Comparison of ENCODE assay signal across 19 cellular contexts in genomic region chr3:150217691-150218090, GRCh38.
"Had no signal": no experiment of that assay in that cellular context is flagged by ENCODE, and none has a peak within 500 bp of the region (broad histone marks: within the 10 kb centered on the region; RNA-seq: fewer than 3 reads in every experiment).

No MANE protein-coding gene starts in this region.

- H3K4me3 Mint-ChIP-seq: dendritic cell treated with granulocyte-macrophage colony-stimulating factor and Interleukin-4, amounts not matched to agents 40 ng/mL and 50 ng/mL, for 4 days; endodermal cell; naive thymus-derived CD4-positive, alpha-beta T cell; nephron; stimulated activated memory B cell treated with anti-CD40 and anti-IgM and Interleukin-4, amounts not matched to agents 10 μg/mL and 1 μg/mL and 100 μg/mL, for 72 hours; stimulated activated naive CD8-positive, alpha-beta T cell treated with anti-CD3 and anti-CD28 coated beads, Interleukin-15, Interleukin-2, amounts not matched to agents 100 ng/mL and 50 ng/mL, for 24 hours had no signal

- DNase-seq: effector CD8-positive, alpha-beta T cell; endodermal cell; foreskin keratinocyte; heart left ventricle; kidney; left lung; mesenchymal stem cell; midbrain; naive thymus-derived CD4-positive, alpha-beta T cell; nucleus accumbens; right cardiac atrium; spleen; stimulated activated CD4-positive, alpha-beta T cell treated with anti-CD3 and anti-CD28 coated beads, Interleukin-4, amount 100 ng/mL, for 4 hours; upper lobe of left lung had no signal

- ATAC-seq: foreskin keratinocyte; gastroesophageal sphincter; heart left ventricle; left lung; naive thymus-derived CD4-positive, alpha-beta T cell; right cardiac atrium; stimulated activated memory B cell treated with anti-CD40 and anti-IgM and Interleukin-4, amounts not matched to agents 10 μg/mL and 1 μg/mL and 100 μg/mL, for 72 hours had no signal

- H3K9me3 Mint-ChIP-seq: dendritic cell treated with granulocyte-macrophage colony-stimulating factor and Interleukin-4, amounts not matched to agents 40 ng/mL and 50 ng/mL, for 4 days; nephron; stimulated activated naive CD8-positive, alpha-beta T cell treated with anti-CD3 and anti-CD28 coated beads, Interleukin-15, Interleukin-2, amounts not matched to agents 100 ng/mL and 50 ng/mL, for 24 hours had no signal

- H3K27ac Mint-ChIP-seq: dendritic cell treated with granulocyte-macrophage colony-stimulating factor and Interleukin-4, amounts not matched to agents 40 ng/mL and 50 ng/mL, for 4 days; endodermal cell; naive thymus-derived CD4-positive, alpha-beta T cell; stimulated activated memory B cell treated with anti-CD40 and anti-IgM and Interleukin-4, amounts not matched to agents 10 μg/mL and 1 μg/mL and 100 μg/mL, for 72 hours; stimulated activated naive CD8-positive, alpha-beta T cell treated with anti-CD3 and anti-CD28 coated beads, Interleukin-15, Interleukin-2, amounts not matched to agents 100 ng/mL and 50 ng/mL, for 24 hours had no signal
